ENCODE assay signal across 27 cellular contexts in genomic region chr13:26653842-26654241, GRCh38.
"Had no signal": no experiment of that assay in that cellular context is flagged by ENCODE, and none has a peak within 500 bp of the region (broad histone marks: within the 10 kb centered on the region; RNA-seq: fewer than 3 reads in every experiment).

No MANE protein-coding gene starts in this region.

- H3K9me3 ChIP-seq: colonic mucosa, esophagus muscularis mucosa, gastrocnemius medialis had no signal

- H3K27ac Mint-ChIP-seq: dendritic cell treated with granulocyte-macrophage colony-stimulating factor and Interleukin-4, amounts not matched to agents 40 ng/mL and 50 ng/mL, for 4 days; effector memory CD8-positive, alpha-beta T cell; endodermal cell had no signal

- DNase-seq: colonic mucosa; cortex of kidney; dermis blood vessel endothelial cell; dorsolateral prefrontal cortex; effector CD4-positive, alpha-beta T cell; effector CD8-positive, alpha-beta T cell; effector memory CD4-positive, alpha-beta T cell; effector memory CD8-positive, alpha-beta T cell; endodermal cell; erythroblast; esophagus squamous epithelium; gastrocnemius medialis; glutamatergic neuron; head of caudate nucleus; heart left ventricle; heart right ventricle had no signal

- H3K27ac ChIP-seq: colonic mucosa, coronary artery, dorsolateral prefrontal cortex, epithelial cell of prostate, esophagus muscularis mucosa, esophagus squamous epithelium, foreskin keratinocyte, gastrocnemius medialis, gastroesophageal sphincter, heart left ventricle, heart right ventricle had no signal

- FAIRE-seq: colon, endometrium, endothelial cell of umbilical vein, frontal cortex had no signal

- H3K9me3 Mint-ChIP-seq: effector memory CD8-positive, alpha-beta T cell had no signal

- H3K36me3 ChIP-seq: colonic mucosa, esophagus muscularis mucosa, esophagus squamous epithelium, gastrocnemius medialis, gastroesophageal sphincter, heart left ventricle had no signal

- H3K4me3 Mint-ChIP-seq: dendritic cell treated with granulocyte-macrophage colony-stimulating factor and Interleukin-4, amounts not matched to agents 40 ng/mL and 50 ng/mL, for 4 days; effector memory CD8-positive, alpha-beta T cell; endodermal cell had no signal

- ATAC-seq: effector memory CD8-positive, alpha-beta T cell; esophagus mucosa; foreskin keratinocyte; heart left ventricle; heart right ventricle had no signal

- H3K27me3 ChIP-seq: colonic mucosa, dorsolateral prefrontal cortex, esophagus muscularis mucosa, esophagus squamous epithelium, foreskin keratinocyte, gastrocnemius medialis, gastroesophageal sphincter, heart left ventricle, heart right ventricle had no signal

- H3K4me3 ChIP-seq: colonic mucosa, coronary artery, dorsolateral prefrontal cortex, esophagus muscularis mucosa, esophagus squamous epithelium, gastrocnemius medialis, gastroesophageal sphincter, heart left ventricle, heart right ventricle had no signal

- H3K27me3 Mint-ChIP-seq: dendritic cell treated with granulocyte-macrophage colony-stimulating factor and Interleukin-4, amounts not matched to agents 40 ng/mL and 50 ng/mL, for 4 days; effector memory CD8-positive, alpha-beta T cell had no signal

- H3K4me1 ChIP-seq: colonic mucosa, esophagus squamous epithelium, foreskin keratinocyte, gastrocnemius medialis, gastroesophageal sphincter had no signal
